14 cellular contexts compared by ENCODE assay signal in the genomic region with DNA sequence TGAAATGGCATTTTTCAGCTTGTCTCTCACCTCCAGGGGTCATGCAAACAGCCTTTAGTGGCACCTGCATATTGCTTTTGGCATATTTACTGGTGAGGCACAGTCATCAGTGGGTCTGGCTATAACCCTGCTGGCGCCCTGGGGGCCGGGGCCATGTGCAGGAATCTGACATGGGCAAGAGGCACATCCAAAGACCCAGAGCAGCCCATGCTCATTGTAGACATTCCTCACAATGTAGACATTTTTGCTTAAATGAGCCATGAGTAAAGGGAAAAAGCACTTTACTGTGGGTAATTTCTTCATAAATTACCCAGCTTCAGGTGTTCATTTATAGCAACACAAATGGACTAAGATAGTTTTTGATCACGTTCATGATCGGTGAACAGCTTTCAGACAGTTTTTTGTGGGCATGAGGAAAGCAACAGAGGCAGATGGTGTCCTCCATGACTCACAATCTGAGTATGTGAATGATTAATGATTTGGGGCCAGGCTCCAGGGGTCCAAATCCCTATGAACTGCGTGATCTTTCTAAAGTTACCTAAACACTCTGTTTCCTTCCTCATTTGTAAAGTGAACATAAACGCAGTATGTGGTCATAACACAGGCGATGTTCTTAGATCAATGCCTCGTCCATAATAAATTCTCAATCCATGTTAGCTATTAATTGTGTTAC.
DNase-seq lines count a peak whose midpoint lies in the region; ATAC-seq and TF ChIP-seq lines count a peak whose summit lies in the region.
"Had no signal": no experiment of that assay in that cellular context is flagged by ENCODE, and none has a peak within 500 bp of the region (broad histone marks: within the 10 kb centered on the region; RNA-seq: fewer than 3 reads in every experiment).

No MANE protein-coding gene starts in this region.

- H3K9ac ChIP-seq in PC-3 (ENCODE audit: low read length) = no peak overlapping the region

- H2AFZ ChIP-seq in PC-3 (ENCODE audit: low read length) (no peak overlapping the region), PC-9 (no peak overlapping the region)

- CTCF ChIA-PET in PC-3 (lab: Charles Lee) (no interaction called here), PC-9 (lab: Charles Lee) (no interaction called here)

- no peaks in the 10 kb centered on the region for H3K27me3 ChIP-seq in PC-3 (ENCODE audit: low read length)
- H3K27me3 ChIP-seq in PC-9 (ENCODE audit: insufficient read depth, low read depth) = no peaks in the 10 kb centered on the region
- H3K27me3 ChIP-seq: BE2C had no signal

- H3K27ac ChIP-seq in PC-3 (ENCODE audit: low read length) (no peak overlapping the region), PC-9 (no peak overlapping the region)

- H3K4me3 ChIP-seq in PC-3 (ENCODE audit: low read length) (no peak overlapping the region), foreskin fibroblast (ENCODE audit: low read depth in 1 of 2, low read length in 2 of 2) (no peak overlapping the region), PC-9 (no peak overlapping the region)

- H3K9me2 ChIP-seq in PC-3 (replicated peaks; ENCODE audit: low read length) = no peaks in the 10 kb centered on the region
- H3K9me2 ChIP-seq in PC-9 (ENCODE audit: insufficient read depth) = no peaks in the 10 kb centered on the region

- H3K79me2 ChIP-seq in PC-3 (ENCODE audit: low read length) (no peaks in the 10 kb centered on the region), PC-9 (ENCODE audit: low read depth) (no peaks in the 10 kb centered on the region)

- peak; percentile 29; the same call in 1 of the 2 replicates for ATAC-seq in PC-3
- ATAC-seq in sciatic nerve = no peak
- no peak for ATAC-seq in HG02759 (IDR thresholded peaks at IDR 0.05; ENCODE audit: unreplicated experiment)

- POLR2A ChIA-PET in PC-3 (lab: Charles Lee; ENCODE audit: unreplicated experiment) (no interaction called here), PC-9 (lab: Charles Lee; ENCODE audit: unreplicated experiment) (no interaction called here)

- H3K9me3 ChIP-seq in PC-3 (ENCODE audit: low read length) (no peaks in the 10 kb centered on the region), PC-9 (ENCODE audit: insufficient read depth, low read depth) (no peaks in the 10 kb centered on the region)
- H3K9me3 ChIP-seq: BE2C had no signal

- BruUV-seq in PC-3 (replicated peaks; lab: Mats Ljungman, UMichigan) = no TSS peak
- BruUV-seq in PC-9 (replicated peaks; lab: Mats Ljungman, UMichigan) = no TSS peak

- peaks cover 3% of the 10 kb centered on the region; the same call in 1 of the 2 replicates for H3K4me1 ChIP-seq in PC-3 (ENCODE audit: insufficient read depth, low read length)
- H3K4me1 ChIP-seq in PC-9 (replicated peaks; ENCODE audit: insufficient read depth) = peaks cover 7% of the 10 kb centered on the region
- H3K4me1 ChIP-seq: BE2C had no signal

- intact Hi-C loops in PC-3 (cut with micrococcal nuclease) (no loop called here), sciatic nerve (cut with DNase I) (no loop called here), PC-9 (cut with micrococcal nuclease; ENCODE audit: unreplicated experiment) (no loop called here)

- no peaks in the 10 kb centered on the region for H4K20me1 ChIP-seq in PC-3 (ENCODE audit: low read length)
- no peaks in the 10 kb centered on the region for H4K20me1 ChIP-seq in PC-9 (ENCODE audit: insufficient read depth)

- H3K36me3 ChIP-seq in PC-3 (ENCODE audit: low read depth, low read length) = no peaks in the 10 kb centered on the region
- no peaks in the 10 kb centered on the region for H3K36me3 ChIP-seq in PC-9 (ENCODE audit: low read depth)
- H3K36me3 ChIP-seq: BE2C had no signal

- H3F3A ChIP-seq in PC-3 (ENCODE audit: low read length, unreplicated experiment) (no peaks in the 10 kb centered on the region), PC-9 (ENCODE audit: insufficient read depth, low read depth) (no peaks in the 10 kb centered on the region)

- TF ChIP-seq CTCF in PC-3 (conservative IDR thresholded peaks at IDR 0.05; ENCODE audit: low read depth, low read length) (no peak), foreskin fibroblast (IDR thresholded peaks at IDR 0.05; ENCODE audit: low read depth, low read length) (no peak), PC-9 (conservative IDR thresholded peaks at IDR 0.05) (no peak)

- DNase-seq in EH (ENCODE audit: low read depth) = peak; percentile 27
- peak; percentile 4 for DNase-seq in PC-3
- DNase-seq in foreskin fibroblast = peak; percentile 61 to 80
- peak; percentile 33 for DNase-seq in sciatic nerve (ENCODE audit: low spot score)
- no peak for DNase-seq in SW 1271 (lab: John Stamatoyannopoulos, UW)
- DNase-seq in stimulated activated CD4-positive, alpha-beta T cell treated with anti-CD3 and anti-CD28 coated beads, Interleukin-15, amount 100 ng/mL, for 24 hours = no peak
- no peak for DNase-seq in PC-9
- DNase-seq: activated naive CD8-positive, alpha-beta T cell treated with anti-CD3 and anti-CD28 coated beads, Interleukin-2, amount 10 ng/mL, durations not matched to agents 7 days and 5 days; BE2C; DND-41; nucleus accumbens; SHP77; stimulated activated CD4-positive, alpha-beta T cell treated with anti-CD3 and anti-CD28 coated beads, Interleukin-1b, Interleukin-23, amount 100 ng/mL, for 48 hours had no signal

- H3K4me2 ChIP-seq in PC-3 (ENCODE audit: low read length) (no peak overlapping the region), PC-9 (no peak overlapping the region)

Comparison
In these comparisons a context has a peak if more than half of its experiments do, and no peak if none do; other contexts are left out.
1. DNase-seq: peak in EH (single experiment), PC-3 (single experiment), foreskin fibroblast (2 of 2) and sciatic nerve (single experiment); none in SW 1271 (0 of 2), stimulated activated CD4-positive, alpha-beta T cell treated with anti-CD3 and anti-CD28 coated beads, Interleukin-15, amount 100 ng/mL, for 24 hours (single experiment) and PC-9 (0 of 2).